ENCODE assay signal across 8 cellular contexts in the genomic region with DNA sequence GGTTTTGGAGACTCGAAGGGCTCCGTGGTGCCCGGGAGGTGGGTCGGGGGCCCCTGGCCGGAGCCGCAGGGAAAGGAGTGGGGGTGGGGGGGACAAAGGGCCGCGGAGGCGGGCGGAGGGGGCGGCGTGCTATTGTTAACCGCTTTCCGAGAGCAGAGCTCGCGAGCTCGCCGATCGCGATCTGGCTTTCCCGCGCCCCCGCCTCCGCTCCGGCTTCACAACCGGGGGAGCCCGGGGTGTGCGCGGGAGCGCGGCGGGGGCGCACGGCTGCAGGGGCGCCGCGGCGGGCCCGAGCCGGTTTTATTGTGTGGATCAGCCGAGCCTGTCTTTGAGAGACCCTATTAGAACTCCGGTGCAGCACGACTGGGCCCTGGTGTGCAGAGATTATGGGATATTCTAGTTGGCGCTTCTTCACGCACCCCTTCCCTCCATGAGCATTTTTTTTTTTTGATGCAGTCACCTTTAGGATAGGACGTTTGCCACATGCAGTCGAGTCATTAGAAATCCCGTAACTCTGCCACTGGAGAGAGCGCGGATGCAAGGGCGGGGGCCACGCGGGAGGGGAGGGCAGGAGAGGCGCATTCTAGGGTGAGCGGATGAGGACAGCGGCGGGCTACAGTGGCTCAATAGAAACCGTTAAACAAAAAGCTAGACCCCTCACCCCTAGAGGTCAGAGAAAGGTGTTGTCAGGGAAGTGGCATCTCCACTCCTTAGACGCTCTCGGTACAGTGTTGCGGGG. TPM values are rescaled to one million over a fixed set of nuclear protein-coding genes. Genes with fewer than 3 reads are reported as not detected.
DNase-seq lines count a peak whose midpoint lies in the region; ATAC-seq and TF ChIP-seq lines count a peak whose summit lies in the region.

No MANE protein-coding gene starts in this region.

- no peaks in the 10 kb centered on the region for H3K27me3 ChIP-seq in CD8-positive, alpha-beta T cell (ENCODE audit: insufficient read depth, low read length)
- H3K27me3 ChIP-seq in Karpas-422 (ENCODE audit: low read length) (no peaks in the 10 kb centered on the region), rectal smooth muscle tissue (ENCODE audit: control insufficient read depth, insufficient read depth, low read length) (peaks cover 9% of the 10 kb centered on the region)

- H3K27me3 Mint-ChIP-seq in CD8-positive, alpha-beta T cell (ENCODE audit: low read depth), result peaks cover 12% of the 10 kb centered on the region
- H3K27me3 Mint-ChIP-seq in activated T-helper 1 cell treated with anti-CD3 and anti-CD28 coated beads, Interleukin-12 subunit alpha, Interleukin-12 subunit beta, Interleukin-2, Interleukin-4 antibody, amounts not matched to agents 30 ng/mL and 10 ng/mL and 1 ng/mL, durations not matched to agents 14 hours and 24 hours and 36 hours (ENCODE audit: insufficient read depth), result peaks cover 66% of the 10 kb centered on the region

- no peaks in the 10 kb centered on the region for H3K9me2 ChIP-seq in Karpas-422 (replicated peaks; ENCODE audit: insufficient read depth, low read length)

- no peak for ATAC-seq in CD8-positive, alpha-beta T cell
- ATAC-seq in HG02571 (IDR thresholded peaks at IDR 0.05; ENCODE audit: unreplicated experiment) (no peak), sciatic nerve (no peak)

- TF ChIP-seq CTCF in CD8-positive, alpha-beta T cell (IDR thresholded peaks at IDR 0.05), result no peak

- H4K20me1 ChIP-seq in Karpas-422 (ENCODE audit: insufficient read depth, low read depth, low read length), result no peaks in the 10 kb centered on the region

- H3K4me3 Mint-ChIP-seq in CD8-positive, alpha-beta T cell, result peak overlapping the region; percentile 91
- H3K4me3 Mint-ChIP-seq in activated T-helper 1 cell treated with anti-CD3 and anti-CD28 coated beads, Interleukin-12 subunit alpha, Interleukin-12 subunit beta, Interleukin-2, Interleukin-4 antibody, amounts not matched to agents 30 ng/mL and 10 ng/mL and 1 ng/mL, durations not matched to agents 14 hours and 24 hours and 36 hours, result peak overlapping the region; percentile 78

- no peaks in the 10 kb centered on the region for H3K9me3 Mint-ChIP-seq in CD8-positive, alpha-beta T cell
- no peaks in the 10 kb centered on the region for H3K9me3 Mint-ChIP-seq in activated T-helper 1 cell treated with anti-CD3 and anti-CD28 coated beads, Interleukin-12 subunit alpha, Interleukin-12 subunit beta, Interleukin-2, Interleukin-4 antibody, amounts not matched to agents 30 ng/mL and 10 ng/mL and 1 ng/mL, durations not matched to agents 14 hours and 24 hours and 36 hours

- H3K27ac ChIP-seq in CD8-positive, alpha-beta T cell (ENCODE audit: low read depth, low read length), result no peak overlapping the region
- H3K27ac ChIP-seq in Karpas-422 (ENCODE audit: low read length), result no peak overlapping the region
- H3K27ac ChIP-seq in rectal smooth muscle tissue (ENCODE audit: low read depth, low read length), result no peak overlapping the region

- intact Hi-C loops in CD8-positive, alpha-beta T cell (cut with DNase I, micrococcal nuclease), result loop anchor here (5.0 to 10.0 kb wide), 9 partner anchors 217 to 1812 kb away; partner anchors contain the start of genes IL17D (in 1 of the 2), MRPL57 (in 1 of the 2), SKA3 (in 1 of the 2) and ZDHHC20 (in 1 of the 2)
- intact Hi-C loops in activated T-helper 1 cell treated with anti-CD3 and anti-CD28 coated beads, Interleukin-12 subunit alpha, Interleukin-12 subunit beta, Interleukin-2, Interleukin-4 antibody, amounts not matched to agents 30 ng/mL and 10 ng/mL and 1 ng/mL, durations not matched to agents 14 hours and 24 hours and 36 hours (cut with micrococcal nuclease), result loop anchor here (5.0 to 10.0 kb wide), 5 partner anchors 377 to 1512 kb away; partner anchors contain the start of gene GJA3
- intact Hi-C loops in head of caudate nucleus (cut with DNase I) (no loop called here), sciatic nerve (cut with DNase I) (no loop called here)

- no peak overlapping the region for H3K27ac Mint-ChIP-seq in CD8-positive, alpha-beta T cell
- H3K27ac Mint-ChIP-seq in activated T-helper 1 cell treated with anti-CD3 and anti-CD28 coated beads, Interleukin-12 subunit alpha, Interleukin-12 subunit beta, Interleukin-2, Interleukin-4 antibody, amounts not matched to agents 30 ng/mL and 10 ng/mL and 1 ng/mL, durations not matched to agents 14 hours and 24 hours and 36 hours, result peak overlapping the region; percentile 55

- peaks cover 23% of the 10 kb centered on the region for H3K4me1 ChIP-seq in CD8-positive, alpha-beta T cell (ENCODE audit: insufficient read depth, low read length)
- H3K4me1 ChIP-seq in Karpas-422 (ENCODE audit: low read length), result peaks cover 72% of the 10 kb centered on the region
- peaks cover 2% of the 10 kb centered on the region for H3K4me1 ChIP-seq in rectal smooth muscle tissue (ENCODE audit: control insufficient read depth, insufficient read depth, low read length)

- DNase-seq in CD8-positive, alpha-beta T cell, result peak in 2 of 7 experiments; percentile 25 to 55
- DNase-seq in Karpas-422 (no peak), head of caudate nucleus (peak in 29 of 42 donors; percentile 15 to 73 (median 49)), sciatic nerve (ENCODE audit: low spot score) (no peak), HK-2 (ENCODE audit: unreplicated experiment) (no peak)
- DNase-seq in activated T-helper 1 cell treated with anti-CD3 and anti-CD28 coated beads, Interleukin-12 subunit alpha, Interleukin-12 subunit beta, Interleukin-2, Interleukin-4 antibody, amounts not matched to agents 30 ng/mL and 10 ng/mL and 1 ng/mL, durations not matched to agents 14 hours and 24 hours and 36 hours (ENCODE audit: low spot score), result no peak

- H2AFZ ChIP-seq in Karpas-422 (ENCODE audit: low read length), result no peak overlapping the region

- H3K36me3 Mint-ChIP-seq in CD8-positive, alpha-beta T cell, result peaks cover 6% of the 10 kb centered on the region
- H3K36me3 Mint-ChIP-seq in activated T-helper 1 cell treated with anti-CD3 and anti-CD28 coated beads, Interleukin-12 subunit alpha, Interleukin-12 subunit beta, Interleukin-2, Interleukin-4 antibody, amounts not matched to agents 30 ng/mL and 10 ng/mL and 1 ng/mL, durations not matched to agents 14 hours and 24 hours and 36 hours (ENCODE audit: low read depth), result no peaks in the 10 kb centered on the region

- H3K36me3 ChIP-seq in CD8-positive, alpha-beta T cell (ENCODE audit: insufficient read depth, low read length), result no peaks in the 10 kb centered on the region
- H3K36me3 ChIP-seq in Karpas-422 (ENCODE audit: insufficient read depth, low read length), result no peaks in the 10 kb centered on the region
- H3K36me3 ChIP-seq in rectal smooth muscle tissue (ENCODE audit: control insufficient read depth, insufficient read depth, low read length), result no peaks in the 10 kb centered on the region

- no peaks in the 10 kb centered on the region for H3K9me3 ChIP-seq in CD8-positive, alpha-beta T cell (ENCODE audit: low read length)
- H3K9me3 ChIP-seq in Karpas-422 (ENCODE audit: low read length), result no peaks in the 10 kb centered on the region

- H3K4me1 Mint-ChIP-seq in CD8-positive, alpha-beta T cell (ENCODE audit: low read depth), result peaks cover 40% of the 10 kb centered on the region
- peaks cover 33% of the 10 kb centered on the region for H3K4me1 Mint-ChIP-seq in activated T-helper 1 cell treated with anti-CD3 and anti-CD28 coated beads, Interleukin-12 subunit alpha, Interleukin-12 subunit beta, Interleukin-2, Interleukin-4 antibody, amounts not matched to agents 30 ng/mL and 10 ng/mL and 1 ng/mL, durations not matched to agents 14 hours and 24 hours and 36 hours (ENCODE audit: low read depth)

- H3K4me2 ChIP-seq in Karpas-422 (ENCODE audit: low read depth, low read length, poor library complexity, severe bottlenecking), result peak overlapping the region; percentile 92

- H3K9ac ChIP-seq in Karpas-422 (ENCODE audit: low read length) (peak overlapping the region; percentile 45), rectal smooth muscle tissue (ENCODE audit: low read length) (no peak overlapping the region)

- H3K4me3 ChIP-seq in CD8-positive, alpha-beta T cell (ENCODE audit: low read depth, low read length), result peak overlapping the region; percentile 78
- H3K4me3 ChIP-seq in Karpas-422 (ENCODE audit: low read length), result peak overlapping the region; percentile 73
- H3K4me3 ChIP-seq in rectal smooth muscle tissue (ENCODE audit: low read length), result peak overlapping the region; percentile 84

- CTCF ChIA-PET in CD8-positive, alpha-beta T cell (lab: Charles Lee), result interaction anchor here (0.9 to 6.9 kb wide), 2 partner anchors 37 to 422 kb away, joined by 3 to 63 read pairs; no protein-coding TSS in a partner anchor

- POLR2A ChIA-PET in CD8-positive, alpha-beta T cell (lab: Charles Lee), result interaction anchor here (1.3 to 6.4 kb wide), 2 partner anchors 21 to 70 kb away, joined by 8 to 69 read pairs; partner anchors contain the start of gene MICU2

- H3K79me2 ChIP-seq in Karpas-422 (ENCODE audit: low read length), result no peaks in the 10 kb centered on the region

RNA-seq across cellular contexts. Expression of gene FGF9, which starts 3.6 kb away (rescaled TPM):
- total RNA-seq in CD8-positive, alpha-beta T cell, result 1 to 10 TPM; 7.6 to 8.2 TPM
- total RNA-seq in Karpas-422 (2014; rRNA removed; shearing (Covaris generic); ENCODE audit: low replicate concordance), result 0.11 and 2.9 TPM in 2 replicates
- 0.23 and 0.47 TPM in 2 replicates for total RNA-seq in activated T-helper 1 cell treated with anti-CD3 and anti-CD28 coated beads, Interleukin-12 subunit alpha, Interleukin-12 subunit beta, Interleukin-2, Interleukin-4 antibody, amounts not matched to agents 30 ng/mL and 10 ng/mL and 1 ng/mL, durations not matched to agents 14 hours and 24 hours and 36 hours
- 2.1 TPM for total RNA-seq in sciatic nerve

Comparison
In these comparisons a context has a peak if more than half of its experiments do, and no peak if none do; other contexts are left out.
1. DNase-seq: peak in head of caudate nucleus (29 of 42); none in Karpas-422 (single experiment), activated T-helper 1 cell treated with anti-CD3 and anti-CD28 coated beads, Interleukin-12 subunit alpha, Interleukin-12 subunit beta, Interleukin-2, Interleukin-4 antibody, amounts not matched to agents 30 ng/mL and 10 ng/mL and 1 ng/mL, durations not matched to agents 14 hours and 24 hours and 36 hours (single experiment), sciatic nerve (single experiment) and HK-2 (single experiment).
2. intact Hi-C loops: an anchor here in CD8-positive, alpha-beta T cell (5.0 to 10.0 kb wide) and activated T-helper 1 cell treated with anti-CD3 and anti-CD28 coated beads, Interleukin-12 subunit alpha, Interleukin-12 subunit beta, Interleukin-2, Interleukin-4 antibody, amounts not matched to agents 30 ng/mL and 10 ng/mL and 1 ng/mL, durations not matched to agents 14 hours and 24 hours and 36 hours (5.0 to 10.0 kb wide); none called in head of caudate nucleus and sciatic nerve.
3. Peak in every context shown above with its lines, with median percentiles within 50 percentile points of each other: H3K4me3 ChIP-seq.